Comparison of ENCODE assay signal across 8 cellular contexts in genomic region chr11:45804806-45805304, GRCh38. TPM values are rescaled to one million over a fixed set of nuclear protein-coding genes. Genes with fewer than 3 reads are reported as not detected.
DNase-seq lines count a peak whose midpoint lies in the region; ATAC-seq, FAIRE-seq and TF ChIP-seq lines count a peak whose summit lies in the region.

Gene SLC35C1 (plus strand): TSS chr11:45805149. CDS start chr11:45805802, 653 bp downstream.

- WGBS in heart right ventricle, 2 donors = 0 to 1% methylated on average over 44 to 45 of the region's 45 CpGs
- WGBS in prostate gland = 2% methylated on average over 32 of the region's 45 CpGs
- under 1% methylated on average over 45 of the region's 45 CpGs for WGBS in urinary bladder

- H3K4me1 ChIP-seq in heart right ventricle (peaks cover 14 to 57% (median 39%) of the 10 kb centered on the region in 9 donors), prostate gland (replicated peaks) (peaks cover 24% of the 10 kb centered on the region), urinary bladder (ENCODE audit: insufficient read depth) (no peaks in the 10 kb centered on the region)

- H3K27ac ChIP-seq in heart right ventricle = peak within 1 kb of the TSS; percentile 59 to 93 (median 90)
- peak within 1 kb of the TSS; percentile 81 to 88 for H3K27ac ChIP-seq in prostate gland
- peak within 1 kb of the TSS; percentile 96 for H3K27ac ChIP-seq in urinary bladder (ENCODE audit: low read depth)

- ATAC-seq in HG02798 (IDR thresholded peaks at IDR 0.05; ENCODE audit: poor library complexity, unreplicated experiment) = peak; percentile 96
- peak; percentile 94 to 98 (median 97) for ATAC-seq in heart right ventricle

- H3K9me3 ChIP-seq in heart right ventricle (no peaks in the 10 kb centered on the region), prostate gland (no peaks in the 10 kb centered on the region)

- peak; percentile 89 for FAIRE-seq in GM12891 (lab: Jason Lieb, UNC)

- H3K4me3 ChIP-seq in heart right ventricle = peak within 1 kb of the TSS; percentile 53 to 95 (median 78)
- H3K4me3 ChIP-seq in prostate gland = peak within 1 kb of the TSS; percentile 70 to 83
- H3K4me3 ChIP-seq in urinary bladder (ENCODE audit: low read depth, low read length) = peak within 1 kb of the TSS; percentile 79

- intact Hi-C loops in heart right ventricle (cut with DNase I) = loop anchor here in 4 of 10 donors (1.0 to 5.0 kb wide), 4 partner anchors 37 to 42 kb away; partner anchors contain the start of gene CRY2 (in 3 of the 4)
- intact Hi-C loops in prostate gland (cut with DNase I) = loop anchor here (5.0 kb wide), 1 partner anchor 42 kb away; the partner anchor contains the start of gene CRY2

- TF ChIP-seq CTCF in heart right ventricle (IDR thresholded peaks at IDR 0.05) (peak in 6 of 9 donors; percentile 11 to 57 (median 33)), prostate gland (IDR thresholded peaks at IDR 0.05) (peak in 3 of 4 experiments; percentile 45 to 53 (median 49))

- TF ChIP-seq POLR2A in GM12891 (IDR thresholded peaks at IDR 0.05; ENCODE audit: low read depth, low read length) (peak; percentile 63; the same call in 1 of the 2 replicates), prostate gland (IDR thresholded peaks at IDR 0.05) (peak; percentile 98)

- H3K36me3 ChIP-seq in heart right ventricle (peaks cover 0 to 35% (median 3%) of the 10 kb centered on the region in 9 donors), prostate gland (no peaks in the 10 kb centered on the region), urinary bladder (ENCODE audit: insufficient read depth) (no peaks in the 10 kb centered on the region)

- H3K27me3 ChIP-seq in heart right ventricle = no peaks in the 10 kb centered on the region
- H3K27me3 ChIP-seq in prostate gland (replicated peaks; ENCODE audit: insufficient read depth) = no peaks in the 10 kb centered on the region

- DNase-seq in GM12891 (ENCODE audit: insufficient read length, low spot score) (peak; percentile 99), NCI-H146 (lab: John Stamatoyannopoulos, UW) (peak; percentile 98), T-helper 1 cell (peak; percentile 93 to 96 (median 94)), amniotic epithelial cell (ENCODE audit: low read depth) (peak; percentile 90), heart right ventricle (peak; percentile 97), prostate gland (ENCODE audit: low spot score) (peak; percentile 97)

TF ChIP-seq in GM12891, 5 proteins besides CTCF, POLR2A, EP300 and RAD21:
- no peak for TF ChIP-seq TAF1 (IDR thresholded peaks at IDR 0.05; ENCODE audit: low read depth, low read length)
- peak; percentile 45; the same call in 1 of the 2 replicates for TF ChIP-seq POLR2AphosphoS5 (IDR thresholded peaks at IDR 0.05; ENCODE audit: low read depth, low read length)
- no peak for TF ChIP-seq POU2F2 (IDR thresholded peaks at IDR 0.05; ENCODE audit: low read depth, low read length)
- no peak for TF ChIP-seq PAX5 (IDR thresholded peaks at IDR 0.05; ENCODE audit: insufficient read depth, low read length, severe bottlenecking)
- peak; percentile 44; the same call in 1 of the 2 replicates for TF ChIP-seq SPI1 (IDR thresholded peaks at IDR 0.05; ENCODE audit: low read depth, low read length)

RNA-seq across cellular contexts. Expression of gene SLC35C1, which starts in this region (rescaled TPM):
- polyA plus RNA-seq in GM12891 (2012; ENCODE audit: low read depth, missing spikeins) = 4.0 TPM
- total RNA-seq in heart right ventricle (1 to 10 TPM; 4.5 to 9.6 (median 6.1) TPM), prostate gland (10 to 100 TPM; 14.1 to 20.6 TPM), urinary bladder (6.2 TPM)
- polyA plus RNA-seq in heart right ventricle (10 to 100 TPM in 1 of 2 donors, 1 to 10 TPM in 1; 5.2 to 14.1 TPM), urinary bladder (19.2 TPM)

Comparison
In these comparisons a context has a peak if more than half of its experiments do, and no peak if none do; other contexts are left out.
1. Peak in every context shown above with its lines: DNase-seq, ATAC-seq, H3K4me3 ChIP-seq and H3K27ac ChIP-seq.